7 cellular contexts compared by ENCODE assay signal in genomic region chr2:221335106-221335505, GRCh38.
"Had no signal": no experiment of that assay in that cellular context is flagged by ENCODE, and none has a peak within 500 bp of the region (broad histone marks: within the 10 kb centered on the region; RNA-seq: fewer than 3 reads in every experiment).

No MANE protein-coding gene starts in this region.

- ATAC-seq: HCT116 had no signal

- H3K9me3 Mint-ChIP-seq: HFFc6 had no signal

- H3K27ac Mint-ChIP-seq: HFFc6 had no signal

- H3K4me3 Mint-ChIP-seq: HFFc6 had no signal

- H3K4me3 ChIP-seq: GM23248, HAP-1 had no signal

- H3K4me1 ChIP-seq: HAP-1 had no signal

- H2AFZ ChIP-seq: GM23248 had no signal

- H3K9ac ChIP-seq: GM23248 had no signal

- H3K27ac ChIP-seq: GM23248 had no signal

- DNase-seq: GOT3, H7, HFFc6, IMR-90 had no signal

- H3K9me3 ChIP-seq: HAP-1 had no signal

- H3K36me3 ChIP-seq: HAP-1 had no signal
